ENCODE assay signal across 1 cellular context in genomic region chr3:170421147-170421641, GRCh38.
TF ChIP-seq lines count a peak whose summit lies in the region.

No MANE protein-coding gene starts in this region.

TF ChIP-seq in HepG2, 621 proteins besides CTCF, POLR2A, EP300 and RAD21 (continued from another document):
- TF ChIP-seq BCLAF1 (IDR thresholded peaks at IDR 0.05) (no peak), ZBTB46 (CRISPR knock-in tag; IDR thresholded peaks at IDR 0.05; ENCODE audit: borderline replicate concordance) (no peak), ZFY (CRISPR knock-in tag; IDR thresholded peaks at IDR 0.05) (peak; percentile 37; the same call in 1 of the 2 replicates), ZNF740 (CRISPR knock-in tag; IDR thresholded peaks at IDR 0.05) (peak; percentile 46; the same call in 1 of the 2 replicates), POLR2G (IDR thresholded peaks at IDR 0.05; ENCODE audit: low read depth, low read length) (0 out of 2 replicates have a peak, but pooled peaks have one; percentile 32), MAX (IDR thresholded peaks at IDR 0.05) (peak; percentile 51; the same call in 1 of the 2 replicates), MIER2 (CRISPR knock-in tag; IDR thresholded peaks at IDR 0.05) (0 out of 2 replicates have a peak, but pooled peaks have one; percentile 22), ZFX (CRISPR knock-in tag; IDR thresholded peaks at IDR 0.05; ENCODE audit: low read depth) (peak; percentile 70), RNF219 (CRISPR knock-in tag; IDR thresholded peaks at IDR 0.05) (no peak), NR1H2 (CRISPR knock-in tag; IDR thresholded peaks at IDR 0.05; ENCODE audit: borderline replicate concordance, low read depth) (no peak), ZNF687 (CRISPR knock-in tag; IDR thresholded peaks at IDR 0.05) (peak; percentile 44), BHLHE40 (IDR thresholded peaks at IDR 0.05; ENCODE audit: low read length) (peak; percentile 63; the same call in 1 of the 2 replicates), HDAC1 (CRISPR knock-in tag; IDR thresholded peaks at IDR 0.05) (no peak), HIC2 (CRISPR knock-in tag; IDR thresholded peaks at IDR 0.05; ENCODE audit: low read depth) (no peak)
